1 cellular context compared by ENCODE assay signal in the genomic region with DNA sequence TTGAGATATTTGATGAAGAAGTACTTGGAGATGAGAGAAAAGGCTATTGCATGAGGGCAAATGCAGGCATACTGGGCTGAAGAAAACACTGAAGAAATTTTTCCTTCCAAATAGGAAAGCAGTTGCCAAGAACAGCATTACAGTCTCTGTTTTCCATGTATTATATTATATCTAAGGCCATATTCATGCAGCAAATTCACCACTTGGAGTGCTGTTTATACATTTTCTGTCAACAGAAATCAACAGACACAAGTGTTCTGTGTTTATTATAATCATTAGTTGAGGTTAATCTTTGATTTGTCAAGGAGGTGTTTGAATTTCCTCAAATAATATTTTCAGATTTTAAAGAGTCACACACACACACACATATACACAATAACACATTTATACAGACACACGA.
TF ChIP-seq lines count a peak whose summit lies in the region.

No MANE protein-coding gene starts in this region.

TF ChIP-seq in Ishikawa, 13 proteins besides CTCF, POLR2A, EP300 and RAD21 (continued from another document):
- TF ChIP-seq, protein P1, sequence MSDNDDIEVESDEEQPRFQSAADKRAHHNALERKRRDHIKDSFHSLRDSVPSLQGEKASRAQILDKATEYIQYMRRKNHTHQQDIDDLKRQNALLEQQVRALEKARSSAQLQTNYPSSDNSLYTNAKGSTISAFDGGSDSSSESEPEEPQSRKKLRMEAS (IDR thresholded peaks at IDR 0.05) = no peak
- TF ChIP-seq NFIC (IDR thresholded peaks at IDR 0.05) = no peak
- no peak for TF ChIP-seq TCF12 (IDR thresholded peaks at IDR 0.05; ENCODE audit: low read depth)
